In the genomic region with DNA sequence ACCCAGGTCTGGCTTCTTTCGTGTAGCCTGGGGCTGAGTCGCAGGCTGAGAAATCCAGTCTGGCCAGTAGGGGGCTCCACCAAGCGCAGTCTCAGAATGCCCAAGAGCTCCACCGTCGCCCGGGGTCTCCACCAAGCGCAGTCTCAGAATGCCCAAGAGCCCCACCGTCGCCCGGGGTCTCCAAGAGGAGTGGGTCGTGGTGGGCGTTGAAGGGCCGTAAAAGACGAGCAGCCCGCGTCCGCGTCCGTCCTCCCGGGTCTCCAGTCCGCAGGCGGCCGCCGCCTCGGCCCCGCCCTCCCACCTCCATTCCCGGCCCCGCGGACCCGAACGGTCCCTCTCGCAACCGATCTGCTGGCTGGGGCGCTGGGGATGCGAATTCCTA, we compare ENCODE assay signal across 8 cellular contexts. TPM values are rescaled to one million over a fixed set of nuclear protein-coding genes. Genes with fewer than 3 reads are reported as not detected.
DNase-seq lines count a peak whose midpoint lies in the region; ATAC-seq, FAIRE-seq and TF ChIP-seq lines count a peak whose summit lies in the region.

No MANE protein-coding gene starts in this region.

- H3K4me1 ChIP-seq in spleen, result peaks cover 22 to 88% (median 77%) of the 10 kb centered on the region in 6 donors

- FAIRE-seq in GM18507 (lab: Jason Lieb, UNC) (peak; percentile 15), bronchial epithelial cell (lab: Jason Lieb, UNC) (no peak)

- peak overlapping the region; percentile 85 for H3K27ac ChIP-seq in 22Rv1
- peak overlapping the region; percentile 96 to 100 (median 98) for H3K27ac ChIP-seq in spleen

- H3K27me3 ChIP-seq in bronchial epithelial cell (ENCODE audit: control insufficient read depth, insufficient read depth, low read length), result no peaks in the 10 kb centered on the region
- H3K27me3 ChIP-seq in spleen (replicated peaks in 1 of 7), result no peaks in the 10 kb centered on the region

- ATAC-seq in HG02981 (IDR thresholded peaks at IDR 0.05; ENCODE audit: unreplicated experiment) (peak; percentile 44), WTC11 (peak; percentile 49)

- peak overlapping the region; percentile 76 for H3K4me3 Mint-ChIP-seq in WTC11

- peaks cover 5% of the 10 kb centered on the region for H3K36me3 ChIP-seq in bronchial epithelial cell (ENCODE audit: control insufficient read depth, insufficient read depth, low read length)
- peaks cover 0 to 29% (median 0%) of the 10 kb centered on the region in 6 donors for H3K36me3 ChIP-seq in spleen

- no peaks in the 10 kb centered on the region for H3K27me3 Mint-ChIP-seq in WTC11 (ENCODE audit: low read depth)

- DNase-seq in GM18507 (ENCODE audit: extremely low spot score, insufficient read length, low read depth) (peak; percentile 65), NCI-H2107 (lab: John Stamatoyannopoulos, UW) (peak; percentile 23), WTC11 (ENCODE audit: low spot score) (peak; percentile 89), bronchial epithelial cell (ENCODE audit: low read depth) (peak; percentile 68), iris pigment epithelial cell (ENCODE audit: low read depth) (peak; percentile 84), spleen (peak; percentile 96)

- peak; percentile 99 for TF ChIP-seq CTCF in 22Rv1 (IDR thresholded peaks at IDR 0.05)
- TF ChIP-seq CTCF in WTC11 (IDR thresholded peaks at IDR 0.05), result peak; percentile 97
- TF ChIP-seq CTCF in bronchial epithelial cell (IDR thresholded peaks at IDR 0.05; ENCODE audit: insufficient read depth, low read length, severe bottlenecking), result peak; percentile 87
- peak; percentile 85 to 96 (median 93) for TF ChIP-seq CTCF in spleen (IDR thresholded peaks at IDR 0.05 in 8 of 11, conservative IDR thresholded peaks at IDR 0.05 in 3 of 11)

- no peaks in the 10 kb centered on the region for H3K9me3 Mint-ChIP-seq in WTC11

- H3K27ac Mint-ChIP-seq in WTC11, result no peak overlapping the region

- 0 to 1% (median 0%) methylated on average over 14 to 35 of the region's 35 CpGs for WGBS in spleen, 5 donors

- no peak for TF ChIP-seq POLR2A in spleen (IDR thresholded peaks at IDR 0.05)

- CTCF ChIA-PET in WTC11 (lab: Charles Lee), result interaction anchor here (0.7 to 2.3 kb wide), 39 partner anchors 8 to 1662 kb away, joined by 3 to 68 read pairs (median 4); a partner anchor contains a TSS

- no peaks in the 10 kb centered on the region for H3K9me3 ChIP-seq in spleen

- peak overlapping the region; percentile 83 for H3K4me3 ChIP-seq in bronchial epithelial cell (ENCODE audit: low read depth, low read length)
- peak overlapping the region; percentile 72 to 98 (median 84) for H3K4me3 ChIP-seq in spleen

- POLR2A ChIA-PET in WTC11 (lab: Charles Lee), result interaction anchor here (0.7 to 2.0 kb wide), 7 partner anchors 8 to 27 kb away, joined by 3 to 16 read pairs (median 3); a partner anchor contains a TSS

- intact Hi-C loops in spleen (cut with DNase I; ENCODE audit: low total_unique reads), result no loop called here

- peaks cover 5% of the 10 kb centered on the region for H3K36me3 Mint-ChIP-seq in WTC11

- peaks cover 34% of the 10 kb centered on the region for H3K4me1 Mint-ChIP-seq in WTC11

TF ChIP-seq in WTC11, 78 proteins besides CTCF, POLR2A, EP300 and RAD21:
- 0 out of 2 replicates have a peak, but pooled peaks have one; percentile 9 for TF ChIP-seq JUN (CRISPR knock-in tag; IDR thresholded peaks at IDR 0.05)
- no peak for TF ChIP-seq NFATC4 (CRISPR knock-in tag; IDR thresholded peaks at IDR 0.05)
- 0 out of 2 replicates have a peak, but pooled peaks have one; percentile 4 for TF ChIP-seq GTF2I (CRISPR knock-in tag; conservative IDR thresholded peaks at IDR 0.05)
- TF ChIP-seq FOXK1 (CRISPR knock-in tag; IDR thresholded peaks at IDR 0.05), result 0 out of 2 replicates have a peak, but pooled peaks have one; percentile 11
- TF ChIP-seq FOXJ3 (CRISPR knock-in tag; IDR thresholded peaks at IDR 0.05; ENCODE audit: borderline replicate concordance), result no peak

RNA-seq across cellular contexts. Expression of a gene that starts 0.9 kb away (rescaled TPM):
- 166 to 179 TPM (median 167 TPM) in 3 replicates for total RNA-seq in WTC11 (2021)
- 9.2 and 10.6 TPM in 2 replicates for total RNA-seq in bronchial epithelial cell
- total RNA-seq in spleen, result 100 to 1,000 TPM; 104 to 439 (median 211) TPM
- polyA plus RNA-seq in spleen, result 10 to 100 TPM; 50.3 to 95.6 (median 53.6) TPM

RNA-seq across cellular contexts. Expression of a gene that starts 17.7 kb away (rescaled TPM):
- 24.0 to 26.3 TPM (median 25.3 TPM) in 3 replicates for total RNA-seq in WTC11 (2021)
- 0.26 and 0.53 TPM in 2 replicates for total RNA-seq in bronchial epithelial cell
- 1 to 10 TPM in 1 of 7 donors, under 1 TPM in 6; 0.20 to 1.4 (median 0.74) TPM for total RNA-seq in spleen
- polyA plus RNA-seq in spleen, result under 1 TPM; 0.04 to 0.10 (median 0.09) TPM

RNA-seq across cellular contexts. Expression of a gene that starts 28.4 kb away (rescaled TPM):
- total RNA-seq in WTC11 (2021) (159 to 203 TPM (median 162 TPM) in 3 replicates), bronchial epithelial cell (19.0 and 51.5 TPM in 2 replicates), spleen (1 to 10 TPM; 1.3 to 4.5 (median 3.8) TPM)
- polyA plus RNA-seq in spleen, result 1 to 10 TPM in 2 of 3 donors, under 1 TPM in 1; 0.80 to 1.5 (median 1.1) TPM

Comparison
In these comparisons a context has a peak if more than half of its experiments do, and no peak if none do; other contexts are left out.
1. Peak in every context shown above with its lines: DNase-seq, ATAC-seq, H3K4me3 ChIP-seq and H3K27ac ChIP-seq.
2. DNase-seq: peak in every context shown above with its lines; median percentile 96 in spleen; 89 in WTC11; 84 in iris pigment epithelial cell; 68 in bronchial epithelial cell; 65 in GM18507; 23 in NCI-H2107.
3. RNA of a gene that starts 17.7 kb away (total RNA-seq): 24.0 to 26.3 TPM in WTC11; 0.20 to 1.4 TPM in spleen and 0.26 to 0.53 TPM in bronchial epithelial cell; every median in the first group is over 10 times any median in the second.